19 cellular contexts compared by ENCODE assay signal in genomic region chr2:127707890-127708648, GRCh38. TPM values are rescaled to one million over a fixed set of nuclear protein-coding genes. Genes with fewer than 3 reads are reported as not detected.
DNase-seq lines count a peak whose midpoint lies in the region; ATAC-seq, FAIRE-seq and TF ChIP-seq lines count a peak whose summit lies in the region.
"Had no signal": no experiment of that assay in that cellular context is flagged by ENCODE, and none has a peak within 500 bp of the region (broad histone marks: within the 10 kb centered on the region; RNA-seq: fewer than 3 reads in every experiment).

No MANE protein-coding gene starts in this region.

- no peaks in the 10 kb centered on the region for H3K9me2 ChIP-seq in SK-N-SH

- in situ Hi-C loops in GM12878 (cut with MboI), result no loop called here

- H3K9ac ChIP-seq in SK-N-SH (no peak overlapping the region), GM12878 (ENCODE audit: control insufficient read depth, insufficient read depth, low read length) (no peak overlapping the region)

- H3K4me1 Mint-ChIP-seq in Calu3 (ENCODE audit: low read depth, unreplicated experiment), result no peaks in the 10 kb centered on the region

- no peaks in the 10 kb centered on the region for H4K20me1 ChIP-seq in SK-N-SH (ENCODE audit: insufficient read depth)
- H4K20me1 ChIP-seq in GM12878 (ENCODE audit: control insufficient read depth, insufficient read depth), result no peaks in the 10 kb centered on the region

- TF ChIP-seq POLR2A in GM12878 (IDR thresholded peaks at IDR 0.05; ENCODE audit: low read depth, low read length) (peak; percentile 35; the same call in 1 of the 2 replicates), sigmoid colon (IDR thresholded peaks at IDR 0.05) (no peak)

- H3K27me3 Mint-ChIP-seq in Calu3 (ENCODE audit: unreplicated experiment), result no peaks in the 10 kb centered on the region
- H3K27me3 Mint-ChIP-seq: CD8-positive, alpha-beta memory T cell had no signal

- DNase-seq in SK-N-SH, result no peak
- DNase-seq in GM12878 (ENCODE audit: low read depth, low spot score), result no peak
- DNase-seq in left ventricle myocardium superior, result peak; percentile 43
- peak; percentile 79 for DNase-seq in sigmoid colon
- no peak for DNase-seq in Calu3
- no peak for DNase-seq in cerebellar nuclear complex (lab: John Stamatoyannopoulos, UW)
- DNase-seq: activated CD4-positive, alpha-beta T cell treated with anti-CD3 and anti-CD28 coated beads for 48 hours; activated T-cell treated with anti-CD3 and anti-CD28 coated beads, Interleukin-2, amount 50 U/mL, for 48 hours; CD8-positive, alpha-beta memory T cell; cortex of kidney; foreskin melanocyte; psoas muscle; SHP77; T-helper 9 cell had no signal

- no peaks in the 10 kb centered on the region for H3K9me3 Mint-ChIP-seq in Calu3 (ENCODE audit: low read depth, unreplicated experiment)
- H3K9me3 Mint-ChIP-seq: CD8-positive, alpha-beta memory T cell had no signal

- H3K4me1 ChIP-seq in SK-N-SH (ENCODE audit: control insufficient read depth in 1 of 2, insufficient read depth in 2 of 2, low read depth in 1 of 2, low read length in 1 of 2) (peaks cover 6 to 13% of the 10 kb centered on the region in 2 experiments; a peak in 2 of 4 replicates), GM12878 (ENCODE audit: control insufficient read depth, insufficient read depth, low read length) (peaks cover 2% of the 10 kb centered on the region), sigmoid colon (peaks cover 0 to 38% (median 35%) of the 10 kb centered on the region in 4 donors)

- BruUV-seq in GM12878 (replicated peaks; lab: Mats Ljungman, UMichigan) (no TSS peak), Calu3 (replicated peaks; lab: Mats Ljungman, UMichigan) (no TSS peak)

- H3K36me3 Mint-ChIP-seq in Calu3 (ENCODE audit: insufficient read depth, unreplicated experiment), result peaks cover 52% of the 10 kb centered on the region

- H3K4me3 ChIP-seq in SK-N-SH (ENCODE audit: low read depth in 2 of 2, low read length in 1 of 2) (no peak overlapping the region), GM12878 (no peak overlapping the region), sigmoid colon (no peak overlapping the region)
- H3K4me3 ChIP-seq: psoas muscle, upper lobe of left lung had no signal

- peaks cover 38 to 53% of the 10 kb centered on the region in 2 experiments for H3K36me3 ChIP-seq in SK-N-SH (replicated peaks in 1 of 2; ENCODE audit: control insufficient read depth in 1 of 2, insufficient read depth in 2 of 2, low read length in 1 of 2)
- peaks cover 13 to 18% of the 10 kb centered on the region in 2 experiments; a peak in 3 of 4 replicates for H3K36me3 ChIP-seq in GM12878 (ENCODE audit: control insufficient read depth in 2 of 2, insufficient read depth in 2 of 2, low read length in 1 of 2)
- H3K36me3 ChIP-seq in sigmoid colon, result peaks cover 12 to 48% (median 18%) of the 10 kb centered on the region in 4 donors

- SMC1A ChIA-PET in GM12878 (lab: Charles Lee; ENCODE audit: uncharacterized antibody, unreplicated experiment), result no interaction called here

- H3K4me3 Mint-ChIP-seq in Calu3 (ENCODE audit: low read depth, unreplicated experiment), result no peak overlapping the region
- H3K4me3 Mint-ChIP-seq: CD8-positive, alpha-beta memory T cell had no signal

- CTCF ChIA-PET in SK-N-SH (lab: Yijun Ruan, JAX) (interaction anchor here (0.7 kb wide), 1 partner anchor 117 kb away, joined by 3 read pairs; no protein-coding TSS in a partner anchor), GM12878 (lab: Yijun Ruan, JAX) (no interaction called here), Calu3 (lab: Charles Lee) (no interaction called here)

- no peak overlapping the region for H3K27ac ChIP-seq in SK-N-SH (ENCODE audit: low read depth in 2 of 2, low read length in 1 of 2)
- no peak overlapping the region for H3K27ac ChIP-seq in GM12878 (ENCODE audit: control insufficient read depth, insufficient read depth)
- peak overlapping the region in 3 of 4 donors; percentile 23 to 49 (median 42) for H3K27ac ChIP-seq in sigmoid colon
- H3K27ac ChIP-seq: 22Rv1, psoas muscle, upper lobe of left lung had no signal

- intact Hi-C loops in GM12878 (cut with micrococcal nuclease; ENCODE audit: unreplicated experiment), result no loop called here
- intact Hi-C loops in left ventricle myocardium superior (cut with micrococcal nuclease), result no loop called here
- intact Hi-C loops in sigmoid colon (cut with DNase I), result loop anchor here (5.0 kb wide), 1 partner anchor 104 kb away; the partner anchor contains the start of gene WDR33
- intact Hi-C loops in Calu3 (cut with micrococcal nuclease; ENCODE audit: unreplicated experiment), result no loop called here

- H3K9me3 ChIP-seq in SK-N-SH (no peaks in the 10 kb centered on the region), GM12878 (replicated peaks; ENCODE audit: control insufficient read depth, insufficient read depth, low read length) (no peaks in the 10 kb centered on the region), sigmoid colon (no peaks in the 10 kb centered on the region)
- H3K9me3 ChIP-seq: psoas muscle, upper lobe of left lung had no signal

- H3K4me2 ChIP-seq in SK-N-SH (no peak overlapping the region), GM12878 (ENCODE audit: control insufficient read depth, insufficient read depth) (no peak overlapping the region)

- peaks cover 20% of the 10 kb centered on the region for H3K79me2 ChIP-seq in SK-N-SH (ENCODE audit: insufficient read depth)
- peaks cover 9% of the 10 kb centered on the region for H3K79me2 ChIP-seq in GM12878 (ENCODE audit: control insufficient read depth, insufficient read depth, low read length)

- POLR2A ChIA-PET in SK-N-SH (lab: Yijun Ruan, JAX), result interaction anchor here (0.6 kb wide), 1 partner anchor 331 kb away, joined by 3 read pairs; no protein-coding TSS in a partner anchor
- POLR2A ChIA-PET in GM12878 (lab: Charles Lee), result no interaction called here

- TF ChIP-seq CTCF in SK-N-SH (IDR thresholded peaks at IDR 0.05) (no peak), GM12878 (IDR thresholded peaks at IDR 0.05 in 2 of 3, conservative IDR thresholded peaks at IDR 0.05 in 1 of 3; ENCODE audit: control insufficient read depth in 2 of 3, extremely low read depth in 1 of 3, insufficient read depth in 1 of 3, low read depth in 3 of 3, low read length in 3 of 3) (no peak), sigmoid colon (IDR thresholded peaks at IDR 0.05) (no peak), Calu3 (IDR thresholded peaks at IDR 0.05; ENCODE audit: unreplicated experiment) (no peak)

- TF ChIP-seq RAD21 in SK-N-SH (IDR thresholded peaks at IDR 0.05; ENCODE audit: low read length), result no peak
- TF ChIP-seq RAD21 in GM12878 (IDR thresholded peaks at IDR 0.05; ENCODE audit: insufficient read depth, low read depth, low read length), result no peak

- FAIRE-seq in GM12878 (lab: Jason Lieb, UNC), result no peak
- FAIRE-seq: G401.6 had no signal

- H2AFZ ChIP-seq in SK-N-SH (ENCODE audit: low read depth) (no peak overlapping the region), GM12878 (ENCODE audit: control insufficient read depth, low read depth, low read length) (no peak overlapping the region)

- RAD21 ChIA-PET in GM12878 (lab: Charles Lee; ENCODE audit: unreplicated experiment), result no interaction called here

- 81% methylated on average over 8 of the region's 9 CpGs for WGBS in SK-N-SH (ENCODE audit: low lambda C conversion rate)
- WGBS in GM12878 (ENCODE audit: insufficient coverage, insufficient replicate concordance, low lambda C conversion rate, missing lambda C conversion rate), result 96% methylated on average over 9 of the region's 9 CpGs
- WGBS in sigmoid colon, 2 donors, result 91 to 92% methylated on average over 9 of the region's 9 CpGs

- peaks cover 21% of the 10 kb centered on the region for H3F3A ChIP-seq in SK-N-SH (replicated peaks; ENCODE audit: insufficient read depth)

- ATAC-seq in SK-N-SH treated with all-trans-retinoic acid at 6 μM for 48 hours (peak; percentile 13; the same call in 2 of the 3 replicates), GM12878 (no peak), left ventricle myocardium superior (peak; percentile 66), HG02588 (IDR thresholded peaks at IDR 0.05; ENCODE audit: unreplicated experiment) (no peak)

- H3K27me3 ChIP-seq in SK-N-SH (ENCODE audit: insufficient read depth) (no peaks in the 10 kb centered on the region), GM12878 (replicated peaks in 1 of 2; ENCODE audit: control insufficient read depth in 2 of 2, insufficient read depth in 2 of 2, low read length in 1 of 2) (no peaks in the 10 kb centered on the region), sigmoid colon (no peaks in the 10 kb centered on the region)
- H3K27me3 ChIP-seq: upper lobe of left lung had no signal

- H3K27ac Mint-ChIP-seq in Calu3 (ENCODE audit: unreplicated experiment), result no peak overlapping the region

- no peak for TF ChIP-seq EP300 in SK-N-SH (IDR thresholded peaks at IDR 0.05; ENCODE audit: borderline replicate concordance in 1 of 2, low read depth in 1 of 2, low read length in 1 of 2)
- TF ChIP-seq EP300 in GM12878 (IDR thresholded peaks at IDR 0.05; ENCODE audit: borderline replicate concordance in 1 of 2, control insufficient read depth in 1 of 2, low read depth in 2 of 2, low read length in 2 of 2), result no peak
- no peak for TF ChIP-seq EP300 in sigmoid colon (IDR thresholded peaks at IDR 0.05)

RNA-seq across cellular contexts. Expression of gene SFT2D3, which starts 6.8 kb away (rescaled TPM):
- polyA plus RNA-seq in SK-N-SH (2012; rRNA removed), result 3.2 and 3.9 TPM in 2 replicates
- 3.9 and 4.8 TPM in 2 replicates for polyA plus RNA-seq in SK-N-SH (2012; cell fraction: cytosol; rRNA removed)
- polyA plus RNA-seq in SK-N-SH (2012; cell fraction: nucleus; rRNA removed), result 1.5 and 2.2 TPM in 2 replicates
- 9.5 and 11.1 TPM in 2 replicates for total RNA-seq in GM12878 (2013; cell fraction: nucleolus; rRNA removed)
- total RNA-seq in GM12878 (2014; rRNA removed), result 8.4 and 9.3 TPM in 2 replicates
- 5.4 and 5.5 TPM in 2 replicates for total RNA-seq in GM12878 (2014; rRNA removed; fragmentation: Illumina TruSeq; extraction: Trizol)
- total RNA-seq in GM12878 (2021), result 6.2 and 6.5 TPM in 2 replicates
- not detected for polyA plus RNA-seq in GM12878 (2011; ENCODE audit: low read depth)
- polyA plus RNA-seq in GM12878 (2011; rRNA removed), result 4.2 and 5.9 TPM in 2 replicates
- polyA plus RNA-seq in GM12878 (2011; cell fraction: cytosol; rRNA removed), result 2.9 and 3.2 TPM in 2 replicates
- polyA plus RNA-seq in GM12878 (2011; cell fraction: nucleus; rRNA removed), result 4.4 and 4.8 TPM in 2 replicates
- polyA plus RNA-seq in GM12878 (2012), result not detected in 2 replicates
- 6.6 and 7.4 TPM in 2 replicates for polyA plus RNA-seq in GM12878 (2014; fragmentation: Illumina TruSeq; extraction: Trizol)
- not detected for polyA plus RNA-seq in GM12878 (2014; fragmentation: Nextera tagmentation; extraction: Ambion mirVana)
- polyA plus RNA-seq in GM12878 (2014; rRNA removed), result 6.6 and 6.8 TPM in 2 replicates
- not detected for polyA plus RNA-seq in GM12878 (2016; fragmentation: Nextera tagmentation; extraction: Ambion mirVana)
- polyA minus RNA-seq in GM12878 (2011; rRNA and poly(A)+ RNA removed), result 3.9 and 5.7 TPM in 2 replicates
- 1.7 and 2.0 TPM in 2 replicates for polyA minus RNA-seq in GM12878 (2011; cell fraction: cytosol; rRNA and poly(A)+ RNA removed)
- polyA minus RNA-seq in GM12878 (2011; cell fraction: nucleus; rRNA and poly(A)+ RNA removed), result 6.4 and 9.9 TPM in 2 replicates
- 3.1 TPM for total RNA-seq in left ventricle myocardium superior
- 1 to 10 TPM; 5.6 to 8.6 (median 7.9) TPM for total RNA-seq in sigmoid colon
- 1 to 10 TPM; 1.4 to 6.5 (median 1.8) TPM for polyA plus RNA-seq in sigmoid colon
- total RNA-seq in Calu3 (2022), result 8.7 and 9.3 TPM in 2 replicates

RNA-seq across cellular contexts. Expression of gene LIMS2, which starts 32.7 kb away (rescaled TPM):
- 2.2 and 2.7 TPM in 2 replicates for polyA plus RNA-seq in SK-N-SH (2012; rRNA removed)
- polyA plus RNA-seq in SK-N-SH (2012; cell fraction: cytosol; rRNA removed), result 1.3 and 1.8 TPM in 2 replicates
- 13.9 and 22.5 TPM in 2 replicates for polyA plus RNA-seq in SK-N-SH (2012; cell fraction: nucleus; rRNA removed)
- total RNA-seq in GM12878 (2013; cell fraction: nucleolus; rRNA removed), result 0.50 TPM in 1 of 2 replicates, not detected in the other
- total RNA-seq in GM12878 (2014; rRNA removed), result 0.06 and 0.11 TPM in 2 replicates
- 0.13 TPM in 1 of 2 replicates, not detected in the other for total RNA-seq in GM12878 (2014; rRNA removed; fragmentation: Illumina TruSeq; extraction: Trizol)
- 0.51 and 0.74 TPM in 2 replicates for total RNA-seq in GM12878 (2021)
- polyA plus RNA-seq in GM12878 (2011; ENCODE audit: low read depth), result 0.55 TPM
- polyA plus RNA-seq in GM12878 (2011; rRNA removed), result not detected in 2 replicates
- polyA plus RNA-seq in GM12878 (2011; cell fraction: cytosol; rRNA removed), result 0.04 and 0.05 TPM in 2 replicates
- 0.13 TPM in 1 of 2 replicates, not detected in the other for polyA plus RNA-seq in GM12878 (2011; cell fraction: nucleus; rRNA removed)
- 0.87 and 1.1 TPM in 2 replicates for polyA plus RNA-seq in GM12878 (2012)
- polyA plus RNA-seq in GM12878 (2014; fragmentation: Illumina TruSeq; extraction: Trizol), result 0.19 TPM in 1 of 2 replicates, not detected in the other
- polyA plus RNA-seq in GM12878 (2014; fragmentation: Nextera tagmentation; extraction: Ambion mirVana), result under 1 TPM in 1 of 2 experiments, not detected in 1; 0.07 TPM
- polyA plus RNA-seq in GM12878 (2014; rRNA removed), result 0.58 and 0.81 TPM in 2 replicates
- polyA plus RNA-seq in GM12878 (2016; fragmentation: Nextera tagmentation; extraction: Ambion mirVana), result under 1 TPM; 0.14 to 0.19 TPM
- polyA minus RNA-seq in GM12878 (2011; rRNA and poly(A)+ RNA removed), result 0.29 TPM in 1 of 2 replicates, not detected in the other
- not detected in 2 replicates for polyA minus RNA-seq in GM12878 (2011; cell fraction: cytosol; rRNA and poly(A)+ RNA removed)
- polyA minus RNA-seq in GM12878 (2011; cell fraction: nucleus; rRNA and poly(A)+ RNA removed), result not detected in 2 replicates
- 274 TPM for total RNA-seq in left ventricle myocardium superior
- total RNA-seq in sigmoid colon, result 100 to 1,000 TPM; 125 to 357 (median 195) TPM
- 10 to 100 TPM in 2 of 3 donors, 1 to 10 TPM in 1; 3.2 to 40.6 (median 17.4) TPM for polyA plus RNA-seq in sigmoid colon
- 0.31 TPM in 1 of 2 replicates, not detected in the other for total RNA-seq in Calu3 (2022)

Comparison
In these comparisons a context has a peak if more than half of its experiments do, and no peak if none do; other contexts are left out.
1. ATAC-seq: peak in SK-N-SH treated with all-trans-retinoic acid at 6 μM for 48 hours (single experiment) and left ventricle myocardium superior (single experiment); none in GM12878 (single experiment) and HG02588 (single experiment).
2. DNase-seq: peak in left ventricle myocardium superior (single experiment) and sigmoid colon (single experiment); none in SK-N-SH (single experiment), GM12878 (single experiment), Calu3 (single experiment) and cerebellar nuclear complex (0 of 2).
3. H3K27ac ChIP-seq: peak in sigmoid colon (3 of 4); none in SK-N-SH (0 of 2) and GM12878 (single experiment).
4. RNA of gene LIMS2, which starts 32.7 kb away (total RNA-seq): 274 TPM in left ventricle myocardium superior (single experiment) and 125 to 357 TPM in sigmoid colon; 0.31 TPM in Calu3 and 0.06 to 0.74 TPM in GM12878; every median in the first group is over 10 times any median in the second.